8 cellular contexts compared by ENCODE assay signal in genomic region chr16:70746040-70746707, GRCh38. TPM values are rescaled to one million over a fixed set of nuclear protein-coding genes. Genes with fewer than 3 reads are reported as not detected.
DNase-seq lines count a peak whose midpoint lies in the region; ATAC-seq, FAIRE-seq and TF ChIP-seq lines count a peak whose summit lies in the region.

No MANE protein-coding gene starts in this region.

- peaks cover 30% of the 10 kb centered on the region for H3K36me3 Mint-ChIP-seq in CD4-positive, CD25-positive, alpha-beta regulatory T cell
- peaks cover 18% of the 10 kb centered on the region for H3K36me3 Mint-ChIP-seq in astrocyte (ENCODE audit: low read depth, unreplicated experiment)

- no peaks in the 10 kb centered on the region for H3K9me3 Mint-ChIP-seq in CD4-positive, CD25-positive, alpha-beta regulatory T cell
- H3K9me3 Mint-ChIP-seq in astrocyte (ENCODE audit: unreplicated experiment), result peaks cover 6% of the 10 kb centered on the region

- intact Hi-C loops in left lung (cut with DNase I) (no loop called here), tibial artery (cut with DNase I; ENCODE audit: low total_unique reads) (no loop called here)

- DNase-seq in CD4-positive, CD25-positive, alpha-beta regulatory T cell, result no peak
- DNase-seq in LoVo (ENCODE audit: low spot score) (peak; percentile 41), astrocyte (ENCODE audit: low read depth) (peak; percentile 84), left lung (peak; percentile 83 to 84), tibial artery (peak; percentile 91 to 94), retina (no peak), MM.1S (no peak)
- DNase-seq in stimulated activated CD4-positive, alpha-beta T cell treated with anti-CD3 and anti-CD28 coated beads, Interleukin-2, amount 100 ng/mL, for 24 hours, result no peak

- FAIRE-seq in astrocyte (lab: Jason Lieb, UNC), result no peak

- no peaks in the 10 kb centered on the region for H3F3A ChIP-seq in MM.1S (ENCODE audit: insufficient read depth, low read length)

- H3K27me3 Mint-ChIP-seq in CD4-positive, CD25-positive, alpha-beta regulatory T cell, result no peaks in the 10 kb centered on the region
- no peaks in the 10 kb centered on the region for H3K27me3 Mint-ChIP-seq in astrocyte (ENCODE audit: low read depth, unreplicated experiment)

- H3K4me1 ChIP-seq in CD4-positive, CD25-positive, alpha-beta regulatory T cell (ENCODE audit: control insufficient read depth, insufficient read depth, low read length, poor library complexity, severe bottlenecking), result peaks cover 8% of the 10 kb centered on the region
- H3K4me1 ChIP-seq in astrocyte (ENCODE audit: insufficient read depth, low read length), result peaks cover 59% of the 10 kb centered on the region
- peaks cover 46 to 78% of the 10 kb centered on the region in 2 donors for H3K4me1 ChIP-seq in left lung
- peaks cover 0 to 54% (median 35%) of the 10 kb centered on the region in 4 donors for H3K4me1 ChIP-seq in tibial artery
- no peaks in the 10 kb centered on the region for H3K4me1 ChIP-seq in MM.1S (ENCODE audit: low read length)

- ATAC-seq in CD4-positive, CD25-positive, alpha-beta regulatory T cell (ENCODE audit: low read depth in 2 of 2), result no peak
- peak; percentile 58 for ATAC-seq in left lung

- H3K9me3 ChIP-seq in CD4-positive, CD25-positive, alpha-beta regulatory T cell (ENCODE audit: control insufficient read depth in 2 of 2, low read length in 2 of 2), result no peaks in the 10 kb centered on the region
- H3K9me3 ChIP-seq in astrocyte (ENCODE audit: insufficient read depth, low read depth, low read length), result no peaks in the 10 kb centered on the region
- H3K9me3 ChIP-seq in left lung, result peaks cover 0 to 5% of the 10 kb centered on the region in 2 donors
- no peaks in the 10 kb centered on the region for H3K9me3 ChIP-seq in tibial artery
- no peaks in the 10 kb centered on the region for H3K9me3 ChIP-seq in MM.1S (replicated peaks; ENCODE audit: insufficient read depth, low read length)

- H2AFZ ChIP-seq in astrocyte (ENCODE audit: low read depth, low read length) (peak overlapping the region; percentile 22), MM.1S (ENCODE audit: low read length) (no peak overlapping the region)

- peaks cover 0 to 29% (median 0%) of the 10 kb centered on the region in 4 donors for H3K4me1 Mint-ChIP-seq in CD4-positive, CD25-positive, alpha-beta regulatory T cell
- peaks cover 28% of the 10 kb centered on the region for H3K4me1 Mint-ChIP-seq in astrocyte (ENCODE audit: low read depth, unreplicated experiment)

- peaks cover 19% of the 10 kb centered on the region for H3K36me3 ChIP-seq in CD4-positive, CD25-positive, alpha-beta regulatory T cell (ENCODE audit: control insufficient read depth, insufficient read depth, low read length)
- H3K36me3 ChIP-seq in astrocyte (ENCODE audit: insufficient read depth, low read length) (peaks cover 2% of the 10 kb centered on the region), left lung (peaks cover 0 to 39% of the 10 kb centered on the region in 2 donors), tibial artery (peaks cover 0 to 20% (median 19%) of the 10 kb centered on the region in 3 donors), MM.1S (replicated peaks; ENCODE audit: insufficient read depth, low read length) (no peaks in the 10 kb centered on the region)

- H3K27ac Mint-ChIP-seq in CD4-positive, CD25-positive, alpha-beta regulatory T cell, result peak overlapping the region; percentile 67 to 82 (median 76)
- H3K27ac Mint-ChIP-seq in astrocyte (ENCODE audit: unreplicated experiment), result no peak overlapping the region

- H3K79me2 ChIP-seq in astrocyte (ENCODE audit: insufficient read depth, low read length) (no peaks in the 10 kb centered on the region), MM.1S (ENCODE audit: low read length) (no peaks in the 10 kb centered on the region)

- H3K27ac ChIP-seq in CD4-positive, CD25-positive, alpha-beta regulatory T cell (ENCODE audit: insufficient read depth, low read length, poor library complexity, severe bottlenecking), result no peak overlapping the region
- H3K27ac ChIP-seq in astrocyte (ENCODE audit: low read depth, low read length) (peak overlapping the region; percentile 76), left lung (peak overlapping the region; percentile 83 to 85), tibial artery (peak overlapping the region; percentile 87 to 90), MM.1S (ENCODE audit: low read length) (no peak overlapping the region)

- H3K4me3 Mint-ChIP-seq in CD4-positive, CD25-positive, alpha-beta regulatory T cell, result no peak overlapping the region
- H3K4me3 Mint-ChIP-seq in astrocyte (ENCODE audit: unreplicated experiment), result no peak overlapping the region

- H4K20me1 ChIP-seq in astrocyte (ENCODE audit: insufficient read depth, low read length) (no peaks in the 10 kb centered on the region), MM.1S (ENCODE audit: insufficient read depth, low read length) (no peaks in the 10 kb centered on the region)

- no peaks in the 10 kb centered on the region for H3K9me2 ChIP-seq in MM.1S (replicated peaks; ENCODE audit: insufficient read depth, low read length)

- no peaks in the 10 kb centered on the region for H3K27me3 ChIP-seq in CD4-positive, CD25-positive, alpha-beta regulatory T cell (ENCODE audit: control insufficient read depth, insufficient read depth, low read length)
- H3K27me3 ChIP-seq in astrocyte (ENCODE audit: insufficient read depth, low read length) (no peaks in the 10 kb centered on the region), left lung (no peaks in the 10 kb centered on the region), tibial artery (no peaks in the 10 kb centered on the region), MM.1S (replicated peaks; ENCODE audit: insufficient read depth, low read length) (no peaks in the 10 kb centered on the region)

- peak overlapping the region; percentile 52 for H3K4me2 ChIP-seq in astrocyte (ENCODE audit: low read length)
- H3K4me2 ChIP-seq in MM.1S (ENCODE audit: low read depth, low read length), result no peak overlapping the region

- H3K9ac ChIP-seq in astrocyte (ENCODE audit: low read length) (peak overlapping the region; percentile 55), MM.1S (ENCODE audit: low read length) (no peak overlapping the region)

- TF ChIP-seq CTCF in astrocyte (IDR thresholded peaks at IDR 0.05; ENCODE audit: insufficient read depth, low read depth, low read length) (no peak), left lung (IDR thresholded peaks at IDR 0.05) (no peak), tibial artery (IDR thresholded peaks at IDR 0.05) (no peak), MM.1S (IDR thresholded peaks at IDR 0.05; ENCODE audit: low read length) (no peak)

- H3K4me3 ChIP-seq in CD4-positive, CD25-positive, alpha-beta regulatory T cell (ENCODE audit: low read depth, low read length), result no peak overlapping the region
- no peak overlapping the region for H3K4me3 ChIP-seq in astrocyte (ENCODE audit: insufficient read depth, low read depth, low read length)
- no peak overlapping the region for H3K4me3 ChIP-seq in left lung
- H3K4me3 ChIP-seq in tibial artery, result no peak overlapping the region
- H3K4me3 ChIP-seq in MM.1S (ENCODE audit: low read length), result no peak overlapping the region

RNA-seq across cellular contexts. Expression of gene VAC14, which starts 54.8 kb away (rescaled TPM):
- 38.8 TPM for total RNA-seq in CD4-positive, CD25-positive, alpha-beta regulatory T cell
- polyA plus RNA-seq in CD4-positive, CD25-positive, alpha-beta regulatory T cell, result 10 to 100 TPM; 27.0 to 33.6 (median 29.1) TPM
- total RNA-seq in astrocyte (27.8 and 29.2 TPM in 2 replicates), left lung (10 to 100 TPM; 40.0 to 53.2 TPM)

Comparison
In these comparisons a context has a peak if more than half of its experiments do, and no peak if none do; other contexts are left out.
1. DNase-seq: peak in LoVo (single experiment), astrocyte (single experiment), left lung (2 of 2) and tibial artery (2 of 2); none in CD4-positive, CD25-positive, alpha-beta regulatory T cell (0 of 3), retina (single experiment), stimulated activated CD4-positive, alpha-beta T cell treated with anti-CD3 and anti-CD28 coated beads, Interleukin-2, amount 100 ng/mL, for 24 hours (0 of 2) and MM.1S (single experiment).
2. H3K27ac ChIP-seq: peak in astrocyte (single experiment), left lung (2 of 2) and tibial artery (2 of 2); none in CD4-positive, CD25-positive, alpha-beta regulatory T cell (single experiment) and MM.1S (single experiment).